24 cellular contexts compared by ENCODE assay signal in the genomic region with DNA sequence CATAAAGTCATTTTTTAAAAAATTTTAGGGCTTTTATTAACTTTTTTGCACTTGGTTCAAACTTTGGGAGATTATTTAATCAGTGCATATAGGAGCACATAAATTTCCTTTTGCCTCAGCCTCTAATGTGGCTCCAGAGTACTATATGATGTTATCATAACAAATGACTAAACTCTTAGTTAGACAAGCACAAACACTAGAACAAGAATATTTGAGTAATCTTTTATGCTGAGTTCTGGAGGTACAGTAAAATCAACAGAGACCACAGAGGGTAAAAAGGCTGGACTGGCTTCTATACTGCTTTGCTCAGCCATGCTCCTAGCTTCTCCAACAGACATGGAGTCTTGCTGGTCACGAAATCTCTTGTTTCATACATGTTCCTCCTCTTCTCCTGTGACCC.
"Had no signal": no experiment of that assay in that cellular context is flagged by ENCODE, and none has a peak within 500 bp of the region (broad histone marks: within the 10 kb centered on the region; RNA-seq: fewer than 3 reads in every experiment).

No MANE protein-coding gene starts in this region.

- H3K9me3 ChIP-seq: neutrophil, pancreas, right lobe of liver, sigmoid colon, thoracic aorta, thyroid gland, vagina had no signal

- H3K27me3 ChIP-seq: neutrophil, pancreas, right lobe of liver, sigmoid colon, stomach, thyroid gland, tibial nerve, upper lobe of left lung, vagina had no signal

- H3K27ac ChIP-seq: neutrophil, pancreas, psoas muscle, right lobe of liver, sigmoid colon, stomach, thoracic aorta, thyroid gland, tibial nerve, upper lobe of left lung, vagina had no signal

- H3K4me1 ChIP-seq: pancreas, right lobe of liver, sigmoid colon, stomach, thyroid gland, tibial nerve, upper lobe of left lung, vagina had no signal

- H3K4me3 ChIP-seq: pancreas, psoas muscle, right lobe of liver, sigmoid colon, stomach, thoracic aorta, thyroid gland, tibial nerve, upper lobe of left lung, vagina had no signal

- DNase-seq: naive B cell; naive thymus-derived CD8-positive, alpha-beta T cell; nephron progenitor cell; nucleus accumbens; pancreas; psoas muscle; right cardiac atrium; right lobe of liver; sigmoid colon; small intestine; stimulated activated CD4-positive, alpha-beta T cell treated with anti-CD3 and anti-CD28 coated beads, Interleukin-15, amount 100 ng/mL, for 24 hours; stimulated activated CD4-positive, alpha-beta T cell treated with anti-CD3 and anti-CD28 coated beads, Interleukin-2, amount 100 ng/mL, for 24 hours; stimulated activated CD4-positive, alpha-beta T cell treated with anti-CD3 and anti-CD28 coated beads, Interleukin-2, amount 100 ng/mL, for 48 hours; stimulated activated CD4-positive, alpha-beta T cell treated with anti-CD3 and anti-CD28 coated beads, Interleukin-4, amount 100 ng/mL, for 24 hours; stimulated activated naive B cell treated with anti-CD40 and anti-IgM and Interleukin-4, amounts not matched to agents 10 μg/mL and 1 μg/mL and 100 μg/mL, for 72 hours; stimulated activated naive CD4-positive, alpha-beta T cell treated with Interleukin-2 at 50 U/mL for 16 hours; stomach; thyroid gland; trophoblast cell; upper lobe of left lung had no signal

- H3K36me3 ChIP-seq: neutrophil, pancreas, right lobe of liver, sigmoid colon, stomach, thoracic aorta, thyroid gland, tibial nerve, upper lobe of left lung, vagina had no signal
